7 cellular contexts compared by ENCODE assay signal in genomic region chr6:34374986-34375385, GRCh38. TPM values are rescaled to one million over a fixed set of nuclear protein-coding genes. Genes with fewer than 3 reads are reported as not detected.
A peak's percentile ranks its signal among the peaks of the same experiment; 100 is the strongest.
DNase-seq lines count a peak whose midpoint lies in the region; ATAC-seq and TF ChIP-seq lines count a peak whose summit lies in the region.
"Not testable (repeated sequence)": the region's sequence is repeated elsewhere in the genome, so short reads cannot be mapped to it uniquely, and the experiment has no call there.

No MANE protein-coding gene starts in this region.

- peaks cover 92% of the 10 kb centered on the region for H3K79me2 ChIP-seq in Karpas-422 (ENCODE audit: low read length)

- intact Hi-C loops in Calu3 (cut with micrococcal nuclease; ENCODE audit: unreplicated experiment); left lung (cut with DNase I): not testable (repeated sequence)

- H3K9ac ChIP-seq in BLaER1 treated with 17β-estradiol and CSF1 and Interleukin-3, amounts not matched to agents 10 nM and 100 nM = peak overlapping the region in 9 of 11 experiments; percentile 40 to 77 (median 66); a peak in 13 of 22 replicates
- not testable (repeated sequence) for H3K9ac ChIP-seq in Karpas-422 (ENCODE audit: low read length)
- peak overlapping the region in 1 of 3 donors; percentile 19 for H3K9ac ChIP-seq in skeletal muscle tissue (ENCODE audit: low read depth in 1 of 3, low read length in 3 of 3)

- not testable (repeated sequence) for TF ChIP-seq CTCF in Calu3 (IDR thresholded peaks at IDR 0.05; ENCODE audit: unreplicated experiment); left lung (IDR thresholded peaks at IDR 0.05); neutrophil (IDR thresholded peaks at IDR 0.05)

- H3K36me3 Mint-ChIP-seq in Calu3 (ENCODE audit: insufficient read depth, unreplicated experiment) = not testable (repeated sequence)

- CTCF ChIA-PET in Calu3 (lab: Charles Lee) = not testable (repeated sequence)

- H2AFZ ChIP-seq in Karpas-422 (ENCODE audit: low read length) = not testable (repeated sequence)

- H3K27me3 Mint-ChIP-seq in Calu3 (ENCODE audit: unreplicated experiment) = not testable (repeated sequence)

- not testable (repeated sequence) for H3K27me3 ChIP-seq in BLaER1 treated with 17β-estradiol and CSF1 and Interleukin-3, amounts not matched to agents 10 nM and 100 nM; Karpas-422 (ENCODE audit: low read length); left lung; neutrophil; skeletal muscle tissue (ENCODE audit: control insufficient read depth in 3 of 3, insufficient read depth in 3 of 3, low read length in 3 of 3)

- H3K4me2 ChIP-seq in BLaER1 treated with 17β-estradiol and CSF1 and Interleukin-3, amounts not matched to agents 10 nM and 100 nM = peak overlapping the region in 9 of 11 experiments; percentile 32 to 90 (median 71); a peak in 15 of 22 replicates
- H3K4me2 ChIP-seq in Karpas-422 (ENCODE audit: low read depth, low read length, poor library complexity, severe bottlenecking) = not testable (repeated sequence)

- H3K36me3 ChIP-seq in BLaER1 treated with 17β-estradiol and CSF1 and Interleukin-3, amounts not matched to agents 10 nM and 100 nM = peaks cover 12 to 75% (median 53%) of the 10 kb centered on the region in 11 experiments; a peak in 21 of 22 replicates
- H3K36me3 ChIP-seq in Karpas-422 (ENCODE audit: insufficient read depth, low read length); left lung; neutrophil; skeletal muscle tissue (ENCODE audit: control insufficient read depth in 3 of 3, insufficient read depth in 3 of 3, low read length in 3 of 3): not testable (repeated sequence)

- H4K20me1 ChIP-seq in BLaER1 treated with 17β-estradiol and CSF1 and Interleukin-3, amounts not matched to agents 10 nM and 100 nM = peaks cover 44 to 100% (median 91%) of the 10 kb centered on the region in 11 experiments; a peak in 21 of 22 replicates
- peaks cover 22% of the 10 kb centered on the region for H4K20me1 ChIP-seq in Karpas-422 (ENCODE audit: insufficient read depth, low read depth, low read length)

- peak overlapping the region; percentile 68 to 87 (median 79); a peak in 21 of 22 replicates for H3K27ac ChIP-seq in BLaER1 treated with 17β-estradiol and CSF1 and Interleukin-3, amounts not matched to agents 10 nM and 100 nM
- H3K27ac ChIP-seq in Karpas-422 (ENCODE audit: low read length) (peak overlapping the region; percentile 72), left lung (peak overlapping the region; percentile 14 to 76), neutrophil (peak overlapping the region; percentile 83), skeletal muscle tissue (ENCODE audit: low read depth, low read length) (peak overlapping the region; percentile 41)

- not testable (repeated sequence) for H3K9me2 ChIP-seq in Karpas-422 (replicated peaks; ENCODE audit: insufficient read depth, low read length)

- H3K27ac Mint-ChIP-seq in Calu3 (ENCODE audit: unreplicated experiment) = not testable (repeated sequence)

- H3K9me3 ChIP-seq in BLaER1 treated with 17β-estradiol and CSF1 and Interleukin-3, amounts not matched to agents 10 nM and 100 nM (replicated peaks in 1 of 11); Karpas-422 (ENCODE audit: low read length); left lung; neutrophil; skeletal muscle tissue (ENCODE audit: control insufficient read depth in 3 of 3, low read length in 3 of 3): not testable (repeated sequence)

- H3K4me3 ChIP-seq in BLaER1 treated with 17β-estradiol and CSF1 and Interleukin-3, amounts not matched to agents 10 nM and 100 nM; Karpas-422 (ENCODE audit: low read length); left lung; neutrophil (ENCODE audit: low read depth in 1 of 2, low read length in 1 of 2); skeletal muscle tissue (ENCODE audit: low read length in 3 of 3): not testable (repeated sequence)

- not testable (repeated sequence) for H3K4me3 Mint-ChIP-seq in Calu3 (ENCODE audit: low read depth, unreplicated experiment)

- not testable (repeated sequence) for H3K4me1 Mint-ChIP-seq in Calu3 (ENCODE audit: low read depth, unreplicated experiment)

- DNase-seq in Calu3 (peak; percentile 27), glomerular visceral epithelial cell (ENCODE audit: extremely low spot score) (peak; percentile 32)
- DNase-seq in Karpas-422, left lung: not testable (repeated sequence)

- H3K9me3 Mint-ChIP-seq in Calu3 (ENCODE audit: low read depth, unreplicated experiment) = not testable (repeated sequence)

- not testable (repeated sequence) for ATAC-seq in left lung

- BruUV-seq in Calu3 (replicated peaks; lab: Mats Ljungman, UMichigan) = not testable (repeated sequence)

- peaks cover 19 to 90% (median 56%) of the 10 kb centered on the region in 10 experiments for H3K4me1 ChIP-seq in BLaER1 treated with 17β-estradiol and CSF1 and Interleukin-3, amounts not matched to agents 10 nM and 100 nM
- H3K4me1 ChIP-seq in Karpas-422 (ENCODE audit: low read length) (peaks cover 41% of the 10 kb centered on the region), left lung (peaks cover 5 to 66% of the 10 kb centered on the region in 2 donors), neutrophil (ENCODE audit: control insufficient read depth in 1 of 2, insufficient read depth in 1 of 2, low read depth in 1 of 2, low read length in 1 of 2) (peaks cover 35 to 42% of the 10 kb centered on the region in 2 experiments), skeletal muscle tissue (ENCODE audit: control insufficient read depth in 3 of 3, insufficient read depth in 3 of 3, low read length in 3 of 3) (peaks cover 9 to 32% (median 19%) of the 10 kb centered on the region in 3 donors)

RNA-seq across cellular contexts. Expression of gene NUDT3, which starts 17.5 kb away (rescaled TPM):
- total RNA-seq in Calu3 (2022) (43.9 and 48.4 TPM in 2 replicates), left lung (10 to 100 TPM; 21.1 to 27.9 TPM), skeletal muscle tissue (28.7 TPM)
- 33.7 and 41.7 TPM in 2 replicates for total RNA-seq in Karpas-422 (2014; rRNA removed; shearing (Covaris generic); ENCODE audit: low replicate concordance)

RNA-seq across cellular contexts. Expression of gene RPS10, which starts 50.9 kb away (rescaled TPM):
- total RNA-seq in Calu3 (2022) (1,887 and 2,049 TPM in 2 replicates), left lung (1,000 to 10,000 TPM; 1,031 to 1,089 TPM), skeletal muscle tissue (1,815 TPM)
- total RNA-seq in Karpas-422 (2014; rRNA removed; shearing (Covaris generic); ENCODE audit: low replicate concordance) = 2,938 and 3,077 TPM in 2 replicates
